Comparison of ENCODE assay signal across 1 cellular context in genomic region chr6:1230281-1230680, GRCh38.
A peak's percentile ranks its signal among the peaks of the same experiment; 100 is the strongest.
TF ChIP-seq lines count a peak whose summit lies in the region.

No MANE protein-coding gene starts in this region.

TF ChIP-seq in HepG2, 621 proteins besides CTCF, POLR2A, EP300 and RAD21:
- no peak for TF ChIP-seq CAMTA2 (CRISPR knock-in tag; IDR thresholded peaks at IDR 0.05; ENCODE audit: borderline replicate concordance)
- TF ChIP-seq ZBTB42 (CRISPR knock-in tag; IDR thresholded peaks at IDR 0.05), result 0 out of 2 replicates have a peak, but pooled peaks have one; percentile 8
- no peak for TF ChIP-seq CHD2 (IDR thresholded peaks at IDR 0.05; ENCODE audit: low read depth, low read length)
- peak; percentile 57; the same call in 1 of the 2 replicates for TF ChIP-seq HIC2 (CRISPR knock-in tag; IDR thresholded peaks at IDR 0.05; ENCODE audit: low read depth)
- TF ChIP-seq HNRNPL (IDR thresholded peaks at IDR 0.05; ENCODE audit: low read depth, low read length), result peak; percentile 81; the same call in 1 of the 2 replicates
- TF ChIP-seq, protein P1, sequence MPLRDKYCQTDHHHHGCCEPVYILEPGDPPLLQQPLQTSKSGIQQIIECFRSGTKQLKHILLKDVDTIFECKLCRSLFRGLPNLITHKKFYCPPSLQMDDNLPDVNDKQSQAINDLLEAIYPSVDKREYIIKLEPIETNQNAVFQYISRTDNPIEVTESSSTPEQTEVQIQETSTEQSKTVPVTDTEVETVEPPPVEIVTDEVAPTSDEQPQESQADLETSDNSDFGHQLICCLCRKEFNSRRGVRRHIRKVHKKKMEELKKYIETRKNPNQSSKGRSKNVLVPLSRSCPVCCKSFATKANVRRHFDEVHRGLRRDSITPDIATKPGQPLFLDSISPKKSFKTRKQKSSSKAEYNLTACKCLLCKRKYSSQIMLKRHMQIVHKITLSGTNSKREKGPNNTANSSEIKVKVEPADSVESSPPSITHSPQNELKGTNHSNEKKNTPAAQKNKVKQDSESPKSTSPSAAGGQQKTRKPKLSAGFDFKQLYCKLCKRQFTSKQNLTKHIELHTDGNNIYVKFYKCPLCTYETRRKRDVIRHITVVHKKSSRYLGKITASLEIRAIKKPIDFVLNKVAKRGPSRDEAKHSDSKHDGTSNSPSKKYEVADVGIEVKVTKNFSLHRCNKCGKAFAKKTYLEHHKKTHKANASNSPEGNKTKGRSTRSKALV (CRISPR knock-in tag; IDR thresholded peaks at IDR 0.05), result peak; percentile 7; the same call in 1 of the 2 replicates
- peak; percentile 36; the same call in 1 of the 2 replicates for TF ChIP-seq SNAPC2 (CRISPR knock-in tag; IDR thresholded peaks at IDR 0.05)
- no peak for TF ChIP-seq ZNF329 (CRISPR knock-in tag; IDR thresholded peaks at IDR 0.05; ENCODE audit: low read depth)
- TF ChIP-seq RBFOX2 (IDR thresholded peaks at IDR 0.05; ENCODE audit: low read depth, low read length), result peak; percentile 58; the same call in 1 of the 2 replicates
- TF ChIP-seq, protein P2, sequence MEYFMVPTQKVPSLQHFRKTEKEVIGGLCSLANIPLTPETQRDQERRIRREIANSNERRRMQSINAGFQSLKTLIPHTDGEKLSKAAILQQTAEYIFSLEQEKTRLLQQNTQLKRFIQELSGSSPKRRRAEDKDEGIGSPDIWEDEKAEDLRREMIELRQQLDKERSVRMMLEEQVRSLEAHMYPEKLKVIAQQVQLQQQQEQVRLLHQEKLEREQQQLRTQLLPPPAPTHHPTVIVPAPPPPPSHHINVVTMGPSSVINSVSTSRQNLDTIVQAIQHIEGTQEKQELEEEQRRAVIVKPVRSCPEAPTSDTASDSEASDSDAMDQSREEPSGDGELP (IDR thresholded peaks at IDR 0.05; ENCODE audit: borderline replicate concordance, low read depth), result peak; percentile 3; the same call in 1 of the 2 replicates
- peak; percentile 4; the same call in 1 of the 2 replicates for TF ChIP-seq ZNF124 (CRISPR knock-in tag; IDR thresholded peaks at IDR 0.05)
- TF ChIP-seq ZFY (CRISPR knock-in tag; IDR thresholded peaks at IDR 0.05), result 0 out of 2 replicates have a peak, but pooled peaks have one; percentile 11
- TF ChIP-seq ZNF501 (CRISPR knock-in tag; IDR thresholded peaks at IDR 0.05), result peak; percentile 68
- TF ChIP-seq ZNF574 (CRISPR knock-in tag; IDR thresholded peaks at IDR 0.05), result no peak
- peak; percentile 68; the same call in 1 of the 2 replicates for TF ChIP-seq ZC3H4 (CRISPR knock-in tag; IDR thresholded peaks at IDR 0.05; ENCODE audit: borderline replicate concordance)
- TF ChIP-seq, protein P3, sequence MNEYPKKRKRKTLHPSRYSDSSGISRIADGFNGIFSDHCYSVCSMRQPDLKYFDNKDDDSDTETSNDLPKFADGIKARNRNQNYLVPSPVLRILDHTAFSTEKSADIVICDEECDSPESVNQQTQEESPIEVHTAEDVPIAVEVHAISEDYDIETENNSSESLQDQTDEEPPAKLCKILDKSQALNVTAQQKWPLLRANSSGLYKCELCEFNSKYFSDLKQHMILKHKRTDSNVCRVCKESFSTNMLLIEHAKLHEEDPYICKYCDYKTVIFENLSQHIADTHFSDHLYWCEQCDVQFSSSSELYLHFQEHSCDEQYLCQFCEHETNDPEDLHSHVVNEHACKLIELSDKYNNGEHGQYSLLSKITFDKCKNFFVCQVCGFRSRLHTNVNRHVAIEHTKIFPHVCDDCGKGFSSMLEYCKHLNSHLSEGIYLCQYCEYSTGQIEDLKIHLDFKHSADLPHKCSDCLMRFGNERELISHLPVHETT (CRISPR knock-in tag; conservative IDR thresholded peaks at IDR 0.05), result 0 out of 2 replicates have a peak, but pooled peaks have one; percentile 5
- TF ChIP-seq, protein P4, sequence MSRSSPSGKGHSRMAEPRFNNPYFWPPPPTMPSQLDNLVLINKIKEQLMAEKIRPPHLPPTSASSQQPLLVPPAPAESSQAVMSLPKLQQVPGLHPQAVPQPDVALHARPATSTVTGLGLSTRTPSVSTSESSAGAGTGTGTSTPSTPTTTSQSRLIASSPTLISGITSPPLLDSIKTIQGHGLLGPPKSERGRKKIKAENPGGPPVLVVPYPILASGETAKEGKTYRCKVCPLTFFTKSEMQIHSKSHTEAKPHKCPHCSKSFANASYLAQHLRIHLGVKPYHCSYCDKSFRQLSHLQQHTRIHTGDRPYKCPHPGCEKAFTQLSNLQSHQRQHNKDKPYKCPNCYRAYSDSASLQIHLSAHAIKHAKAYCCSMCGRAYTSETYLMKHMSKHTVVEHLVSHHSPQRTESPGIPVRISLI (CRISPR knock-in tag; IDR thresholded peaks at IDR 0.05; ENCODE audit: borderline replicate concordance), result 0 out of 2 replicates have a peak, but pooled peaks have one; percentile 7
- no peak for TF ChIP-seq REL (CRISPR knock-in tag; conservative IDR thresholded peaks at IDR 0.05)
- 0 out of 2 replicates have a peak, but pooled peaks have one; percentile 37 for TF ChIP-seq THYN1 (CRISPR knock-in tag; IDR thresholded peaks at IDR 0.05; ENCODE audit: borderline replicate concordance, low read depth)
- no peak for TF ChIP-seq FOXP1 (IDR thresholded peaks at IDR 0.05)
- TF ChIP-seq FOXP1 (CRISPR knock-in tag; IDR thresholded peaks at IDR 0.05), result no peak
- TF ChIP-seq, protein P5, sequence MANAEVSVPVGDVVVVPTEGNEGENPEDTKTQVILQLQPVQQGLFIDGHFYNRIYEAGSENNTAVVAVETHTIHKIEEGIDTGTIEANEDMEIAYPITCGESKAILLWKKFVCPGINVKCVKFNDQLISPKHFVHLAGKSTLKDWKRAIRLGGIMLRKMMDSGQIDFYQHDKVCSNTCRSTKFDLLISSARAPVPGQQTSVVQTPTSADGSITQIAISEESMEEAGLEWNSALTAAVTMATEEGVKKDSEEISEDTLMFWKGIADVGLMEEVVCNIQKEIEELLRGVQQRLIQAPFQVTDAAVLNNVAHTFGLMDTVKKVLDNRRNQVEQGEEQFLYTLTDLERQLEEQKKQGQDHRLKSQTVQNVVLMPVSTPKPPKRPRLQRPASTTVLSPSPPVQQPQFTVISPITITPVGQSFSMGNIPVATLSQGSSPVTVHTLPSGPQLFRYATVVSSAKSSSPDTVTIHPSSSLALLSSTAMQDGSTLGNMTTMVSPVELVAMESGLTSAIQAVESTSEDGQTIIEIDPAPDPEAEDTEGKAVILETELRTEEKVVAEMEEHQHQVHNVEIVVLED (CRISPR knock-in tag; IDR thresholded peaks at IDR 0.05; ENCODE audit: borderline replicate concordance), result 0 out of 2 replicates have a peak, but pooled peaks have one; percentile 20
- TF ChIP-seq, protein P6, sequence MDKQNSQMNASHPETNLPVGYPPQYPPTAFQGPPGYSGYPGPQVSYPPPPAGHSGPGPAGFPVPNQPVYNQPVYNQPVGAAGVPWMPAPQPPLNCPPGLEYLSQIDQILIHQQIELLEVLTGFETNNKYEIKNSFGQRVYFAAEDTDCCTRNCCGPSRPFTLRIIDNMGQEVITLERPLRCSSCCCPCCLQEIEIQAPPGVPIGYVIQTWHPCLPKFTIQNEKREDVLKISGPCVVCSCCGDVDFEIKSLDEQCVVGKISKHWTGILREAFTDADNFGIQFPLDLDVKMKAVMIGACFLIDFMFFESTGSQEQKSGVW (CRISPR knock-in tag; IDR thresholded peaks at IDR 0.05; ENCODE audit: borderline replicate concordance), result no peak
TF ChIP-seq in HepG2: peak in this region for 15.
